In genomic region chr9:3980771-3981170, GRCh38 we compare ENCODE assay signal across 14 cellular contexts.
DNase-seq lines count a peak whose midpoint lies in the region; ATAC-seq, FAIRE-seq and TF ChIP-seq lines count a peak whose summit lies in the region.
"Had no signal": no experiment of that assay in that cellular context is flagged by ENCODE, and none has a peak within 500 bp of the region (broad histone marks: within the 10 kb centered on the region; RNA-seq: fewer than 3 reads in every experiment).

No MANE protein-coding gene starts in this region.

- TF ChIP-seq POLR2A in transverse colon (IDR thresholded peaks at IDR 0.05): no peak
- no peak for TF ChIP-seq POLR2A in HepG2 (IDR thresholded peaks at IDR 0.05; ENCODE audit: insufficient read depth in 1 of 2, low read depth in 2 of 2, low read length in 2 of 2)

- no peaks in the 10 kb centered on the region for H3K27me3 Mint-ChIP-seq in CD4-positive, alpha-beta T cell

- H3K4me3 ChIP-seq in GM23248 (0 out of 2 replicates have a peak overlapping the region, but pooled peaks have one; percentile 25), adipocyte (ENCODE audit: low read length) (peak overlapping the region; percentile 48), skeletal muscle cell (ENCODE audit: low read depth, low read length) (no peak overlapping the region), transverse colon (no peak overlapping the region), HepG2 (replicated peaks in 1 of 3; ENCODE audit: insufficient read depth in 1 of 3, low read depth in 2 of 3, low read length in 3 of 3) (no peak overlapping the region)
- H3K4me3 ChIP-seq: K562 had no signal

- 17% methylated on average over 9 of the region's 9 CpGs for WGBS in GM23248 (ENCODE audit: low coverage in 1 of 2, low lambda C conversion rate in 2 of 2, missing lambda C conversion rate in 2 of 2), 2 experiments
- WGBS in transverse colon (ENCODE audit: low coverage in 1 of 2), 2 donors: 65 to 82% methylated on average over 4 to 9 of the region's 9 CpGs
- 62% methylated on average over 9 of the region's 9 CpGs for WGBS in HepG2 (ENCODE audit: low lambda C conversion rate)

- H3K4me1 Mint-ChIP-seq in CD4-positive, alpha-beta T cell (ENCODE audit: low read depth): no peaks in the 10 kb centered on the region

- no TSS peak for BruUV-seq in HepG2 (replicated peaks; lab: Mats Ljungman, UMichigan)

- no peak for FAIRE-seq in HepG2 (lab: Jason Lieb, UNC)
- FAIRE-seq: K562 had no signal

- peaks cover 11% of the 10 kb centered on the region; the same call in 1 of the 2 replicates for H3F3A ChIP-seq in GM23248 (ENCODE audit: insufficient read depth)

- H3K4me3 Mint-ChIP-seq in CD4-positive, alpha-beta T cell: no peak overlapping the region
- H3K4me3 Mint-ChIP-seq: HFFc6 had no signal

- H3K27ac Mint-ChIP-seq in CD4-positive, alpha-beta T cell: no peak overlapping the region
- H3K27ac Mint-ChIP-seq: HFFc6 had no signal

- H3K4me1 ChIP-seq in GM23248 (ENCODE audit: insufficient read depth) (peaks cover 25% of the 10 kb centered on the region), adipocyte (ENCODE audit: control insufficient read depth, insufficient read depth, low read length) (peaks cover 17% of the 10 kb centered on the region), transverse colon (no peaks in the 10 kb centered on the region), HepG2 (ENCODE audit: insufficient read depth, low read length) (no peaks in the 10 kb centered on the region)

- no peak overlapping the region for H2AFZ ChIP-seq in GM23248
- no peak overlapping the region for H2AFZ ChIP-seq in HepG2 (ENCODE audit: low read length)

- CTCF ChIA-PET in HepG2 (lab: Yijun Ruan, JAX; ENCODE audit: low intra/inter-chr PET ratio, low total read pairs): no interaction called here
- CTCF ChIA-PET in CD4-positive, alpha-beta T cell (lab: Charles Lee): no interaction called here

- H3K36me3 ChIP-seq in GM23248 (ENCODE audit: low read depth) (no peaks in the 10 kb centered on the region), adipocyte (ENCODE audit: control insufficient read depth, insufficient read depth, low read length, severe bottlenecking) (no peaks in the 10 kb centered on the region), transverse colon (no peaks in the 10 kb centered on the region), HepG2 (replicated peaks in 1 of 2; ENCODE audit: control insufficient read depth in 1 of 2, insufficient read depth in 2 of 2, low read length in 2 of 2) (no peaks in the 10 kb centered on the region)
- H3K36me3 ChIP-seq: esophagus muscularis mucosa had no signal

- POLR2A ChIA-PET in HepG2 (lab: Yijun Ruan, JAX): no interaction called here
- POLR2A ChIA-PET in CD4-positive, alpha-beta T cell (lab: Charles Lee): no interaction called here

- intact Hi-C loops in transverse colon (cut with DNase I; ENCODE audit: low total_unique reads): no loop called here
- intact Hi-C loops in HepG2 (cut with micrococcal nuclease; ENCODE audit: unreplicated experiment): no loop called here
- intact Hi-C loops in CD4-positive, alpha-beta T cell (cut with DNase I, micrococcal nuclease): no loop called here

- H3K36me3 Mint-ChIP-seq in CD4-positive, alpha-beta T cell (ENCODE audit: low read depth): no peaks in the 10 kb centered on the region

- TF ChIP-seq RAD21 in HepG2 (CRISPR knock-in tag; IDR thresholded peaks at IDR 0.05): no peak

- in situ Hi-C loops in GM23248 (cut with MboI) (no loop called here), transverse colon (cut with MboI; ENCODE audit: low pct_ligation_motif_present in 1 of 4, low pct_unique_long_range_greater_than_20kb in 1 of 4, low sequenced_read_pairs in 3 of 4) (no loop called here), HepG2 (cut with HindIII; ENCODE audit: extremely low pct_ligation_motif_present, low pct_unique_long_range_greater_than_20kb) (no loop called here)

- H3K27me3 ChIP-seq in GM23248 (replicated peaks; ENCODE audit: insufficient read depth): no peaks in the 10 kb centered on the region
- H3K27me3 ChIP-seq in adipocyte (replicated peaks; ENCODE audit: control insufficient read depth, insufficient read depth, low read length): no peaks in the 10 kb centered on the region
- no peaks in the 10 kb centered on the region for H3K27me3 ChIP-seq in transverse colon
- H3K27me3 ChIP-seq in HepG2 (ENCODE audit: control insufficient read depth in 1 of 2, insufficient read depth in 2 of 2, low read length in 2 of 2): no peaks in the 10 kb centered on the region
- no peaks in the 10 kb centered on the region for H3K27me3 ChIP-seq in CD4-positive, alpha-beta T cell (ENCODE audit: control insufficient read depth, insufficient read depth, low read length)
- H3K27me3 ChIP-seq: esophagus muscularis mucosa had no signal

- no peaks in the 10 kb centered on the region for H4K20me1 ChIP-seq in GM23248 (ENCODE audit: insufficient read depth)
- no peaks in the 10 kb centered on the region for H4K20me1 ChIP-seq in HepG2 (ENCODE audit: insufficient read depth, low read length)

- H3K4me2 ChIP-seq in GM23248 (ENCODE audit: unreplicated experiment): peak overlapping the region; percentile 9
- H3K4me2 ChIP-seq in HepG2 (ENCODE audit: low read depth, low read length): no peak overlapping the region

- no peak for TF ChIP-seq EP300 in transverse colon (IDR thresholded peaks at IDR 0.05; ENCODE audit: low read depth)
- TF ChIP-seq EP300 in HepG2 (IDR thresholded peaks at IDR 0.05; ENCODE audit: low read depth in 2 of 2, low read length in 2 of 2): no peak
- no peak for TF ChIP-seq EP300 in HepG2 (CRISPR knock-in tag; IDR thresholded peaks at IDR 0.05; ENCODE audit: borderline replicate concordance)

- H3K9me3 Mint-ChIP-seq in CD4-positive, alpha-beta T cell: peaks cover 5% of the 10 kb centered on the region

- H3K9ac ChIP-seq in GM23248 (no peak overlapping the region), adipocyte (ENCODE audit: low read length) (peak overlapping the region; percentile 30), HepG2 (ENCODE audit: insufficient read depth, low read depth, low read length) (no peak overlapping the region)

- H3K9me3 ChIP-seq in GM23248 (ENCODE audit: low read depth) (no peaks in the 10 kb centered on the region), adipocyte (ENCODE audit: control insufficient read depth, low read length) (no peaks in the 10 kb centered on the region), transverse colon (no peaks in the 10 kb centered on the region), HepG2 (ENCODE audit: low read length) (peaks cover 7% of the 10 kb centered on the region)
- H3K9me3 ChIP-seq in CD4-positive, alpha-beta T cell (ENCODE audit: control insufficient read depth, low read length): no peaks in the 10 kb centered on the region
- H3K9me3 ChIP-seq: esophagus muscularis mucosa had no signal

- TF ChIP-seq CTCF in transverse colon (IDR thresholded peaks at IDR 0.05) (no peak), HepG2 (CRISPR knock-in tag; IDR thresholded peaks at IDR 0.05) (no peak)
- no peak for TF ChIP-seq CTCF in CD4-positive, alpha-beta T cell (IDR thresholded peaks at IDR 0.05)

- H3K79me2 ChIP-seq in GM23248 (ENCODE audit: insufficient read depth) (peaks cover 6% of the 10 kb centered on the region; the same call in 1 of the 2 replicates), HepG2 (ENCODE audit: insufficient read depth, low read length) (no peaks in the 10 kb centered on the region)

- H3K27ac ChIP-seq in GM23248 (no peak overlapping the region), transverse colon (no peak overlapping the region), HepG2 (ENCODE audit: extremely low read length, insufficient read depth, low read length) (no peak overlapping the region)
- H3K27ac ChIP-seq in CD4-positive, alpha-beta T cell (ENCODE audit: low read depth, low read length): no peak overlapping the region
- H3K27ac ChIP-seq: esophagus muscularis mucosa, VCaP had no signal

- ATAC-seq in HepG2: no peak
- no peak for ATAC-seq in CD4-positive, alpha-beta T cell (ENCODE audit: poor library complexity)
- ATAC-seq: K562 had no signal

- no peaks in the 10 kb centered on the region for H3K9me2 ChIP-seq in GM23248 (ENCODE audit: insufficient read depth)

- DNase-seq in GM23248 (peak; percentile 72), adipocyte (ENCODE audit: low read depth) (peak; percentile 56), iris pigment epithelial cell (ENCODE audit: low read depth) (peak; percentile 43), skeletal muscle cell (ENCODE audit: low read depth) (peak; percentile 41), transverse colon (no peak), HepG2 (ENCODE audit: low spot score) (no peak), activated gamma-delta T cell treated with Interleukin-2 at 50 U/mL for 16 hours (no peak)
- DNase-seq in CD4-positive, alpha-beta T cell: no peak
- DNase-seq: DND-41, HFFc6, islet precursor cell had no signal

TF ChIP-seq in HepG2, 621 proteins besides CTCF, POLR2A, EP300 and RAD21:
- no peak for TF ChIP-seq SIX4 (CRISPR knock-in tag; IDR thresholded peaks at IDR 0.05)
- TF ChIP-seq MXD3 (CRISPR knock-in tag; IDR thresholded peaks at IDR 0.05): no peak
- TF ChIP-seq REXO4 (CRISPR knock-in tag; IDR thresholded peaks at IDR 0.05; ENCODE audit: borderline replicate concordance): no peak
- TF ChIP-seq THRA (CRISPR knock-in tag; IDR thresholded peaks at IDR 0.05; ENCODE audit: borderline replicate concordance): no peak
- TF ChIP-seq RFXANK (CRISPR knock-in tag; IDR thresholded peaks at IDR 0.05): no peak

Comparison
In these comparisons a context has a peak if more than half of its experiments do, and no peak if none do; other contexts are left out.
1. DNase-seq: peak in GM23248 (single experiment), adipocyte (single experiment), iris pigment epithelial cell (single experiment) and skeletal muscle cell (single experiment); none in transverse colon (single experiment), HepG2 (single experiment), CD4-positive, alpha-beta T cell (0 of 10) and activated gamma-delta T cell treated with Interleukin-2 at 50 U/mL for 16 hours (single experiment).
2. H3K4me3 ChIP-seq: peak in GM23248 (single experiment) and adipocyte (single experiment); none in skeletal muscle cell (single experiment), transverse colon (0 of 4) and HepG2 (0 of 3).